In the genomic region with DNA sequence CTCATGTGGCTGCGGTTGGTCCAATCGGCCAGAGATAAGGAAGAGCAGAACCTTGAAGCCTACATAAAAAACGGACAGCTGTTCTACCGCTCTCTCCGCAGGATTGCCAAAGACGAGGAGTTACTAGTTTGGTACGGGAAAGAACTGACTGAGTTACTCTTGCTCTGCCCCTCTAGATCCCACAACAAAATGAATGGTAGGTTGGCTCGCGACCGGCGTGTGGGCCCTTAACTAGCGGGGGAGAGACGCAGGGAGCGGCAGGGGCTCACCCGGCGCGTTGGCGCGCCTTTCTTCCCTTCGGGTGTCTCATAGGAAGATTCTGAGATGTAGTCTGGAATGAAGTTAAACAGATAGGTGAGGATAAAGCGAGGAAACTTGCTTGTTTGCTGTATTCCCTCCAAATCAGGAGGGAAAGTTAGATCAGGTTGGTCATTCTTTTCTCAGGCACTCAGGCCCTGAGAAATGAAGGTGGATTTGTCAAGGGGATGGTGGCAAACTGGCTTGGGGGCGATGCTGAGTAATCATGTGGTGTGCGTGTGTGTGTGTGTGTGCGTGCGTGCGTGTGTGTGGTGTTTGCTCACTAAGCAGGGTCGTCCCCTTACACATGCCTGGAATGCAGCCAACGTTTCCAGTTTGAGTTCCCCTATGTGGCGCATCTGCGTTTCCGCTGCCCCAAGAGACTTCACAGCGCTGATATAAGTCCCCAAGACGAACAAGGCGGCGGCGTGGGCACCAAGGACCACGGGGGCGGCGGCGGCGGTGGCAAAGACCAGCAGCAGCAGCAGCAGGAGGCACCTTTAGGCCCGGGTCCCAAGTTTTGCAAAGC, we compare ENCODE assay signal across 8 cellular contexts. TPM values are rescaled to one million over a fixed set of nuclear protein-coding genes. Genes with fewer than 3 reads are reported as not detected.
DNase-seq lines count a peak whose midpoint lies in the region; ATAC-seq, FAIRE-seq and TF ChIP-seq lines count a peak whose summit lies in the region.

No MANE protein-coding gene starts in this region.

- H3K4me3 ChIP-seq in astrocyte of the spinal cord (ENCODE audit: low read depth, low read length) (peak overlapping the region; percentile 50), keratinocyte (ENCODE audit: control insufficient read depth in 2 of 3, extremely low read depth in 1 of 3, insufficient read depth in 2 of 3, low read depth in 1 of 3, low read length in 3 of 3) (peak overlapping the region in 1 of 3 experiments; percentile 15)

- H3K27ac Mint-ChIP-seq in T-cell = peak overlapping the region; percentile 72 to 76

- H3K27me3 Mint-ChIP-seq in T-cell = peaks cover 8 to 9% of the 10 kb centered on the region in 2 donors

- no peaks in the 10 kb centered on the region for H3K9me3 Mint-ChIP-seq in T-cell

- dilution Hi-C loops in keratinocyte (cut with MboI; ENCODE audit: extremely low pct_ligation_motif_present, low sequenced_read_pairs) = no loop called here

- peak in 33 of 34 experiments; percentile 30 to 70 (median 55) for DNase-seq in T-cell
- peak; percentile 56 for DNase-seq in astrocyte of the spinal cord (ENCODE audit: low read depth, low spot score)
- no peak for DNase-seq in keratinocyte (ENCODE audit: low read depth, low spot score)
- peak; percentile 44 to 60 (median 46) for DNase-seq in stimulated activated CD4-positive, alpha-beta T cell treated with anti-CD3 and anti-CD28 coated beads, TNF-alpha, amount 100 ng/mL, for 24 hours (ENCODE audit: low read depth in 3 of 3)
- no peak for DNase-seq in RKO (ENCODE audit: low spot score)
- no peak for DNase-seq in GM10266 (ENCODE audit: extremely low spot score)

- no peaks in the 10 kb centered on the region for H4K20me1 ChIP-seq in keratinocyte (ENCODE audit: control insufficient read depth, extremely low read depth, insufficient read depth, low read length)

- peaks cover 31 to 32% (median 32%) of the 10 kb centered on the region in 3 donors for H3K4me1 Mint-ChIP-seq in T-cell

- FAIRE-seq in keratinocyte (lab: Jason Lieb, UNC) = no peak

- H3K27ac ChIP-seq in keratinocyte (ENCODE audit: control insufficient read depth, insufficient read depth, low read length) = no peak overlapping the region

- POLR2A ChIA-PET in T-cell (lab: Charles Lee) = interaction anchor here (0.7 to 0.9 kb wide), 3 partner anchors 76 to 676 kb away, joined by 3 to 7 read pairs (median 6); no protein-coding TSS in a partner anchor

- H3K9ac ChIP-seq in keratinocyte (ENCODE audit: control insufficient read depth, extremely low read depth, insufficient read depth, low read length) = no peak overlapping the region

- H3K36me3 Mint-ChIP-seq in T-cell = peaks cover 7% of the 10 kb centered on the region

- peak overlapping the region; percentile 71 to 90 (median 80) for H3K4me3 Mint-ChIP-seq in T-cell

- no peaks in the 10 kb centered on the region for H3K9me1 ChIP-seq in keratinocyte (ENCODE audit: control insufficient read depth, extremely low read depth, insufficient read depth, low read length)

- TF ChIP-seq CTCF in astrocyte of the spinal cord (IDR thresholded peaks at IDR 0.05; ENCODE audit: low read depth, low read length) (no peak), keratinocyte (optimal IDR thresholded peaks at IDR 0.05 in 1 of 3, IDR thresholded peaks at IDR 0.05 in 1 of 3, conservative IDR thresholded peaks at IDR 0.05 in 1 of 3; ENCODE audit: extremely low read depth in 1 of 3, insufficient read depth in 2 of 3, low read length in 3 of 3) (no peak), GM10266 (IDR thresholded peaks at IDR 0.05; ENCODE audit: control insufficient read depth, insufficient read depth, low read depth, missing control alignments) (no peak)

- H3K27me3 ChIP-seq in keratinocyte (ENCODE audit: control insufficient read depth, extremely low read depth, insufficient read depth, low read length) = peaks cover 18% of the 10 kb centered on the region

- ATAC-seq in GM18511 (IDR thresholded peaks at IDR 0.05; ENCODE audit: unreplicated experiment) (peak; percentile 24), HG02973 (IDR thresholded peaks at IDR 0.05; ENCODE audit: unreplicated experiment) (peak; percentile 23), T-cell (replicated peaks in 1 of 4) (peak; percentile 25 to 35 (median 27))

- no peaks in the 10 kb centered on the region for H3K9me3 ChIP-seq in keratinocyte (ENCODE audit: control insufficient read depth, low read depth, low read length)

- CTCF ChIA-PET in T-cell (lab: Charles Lee) = interaction anchor here (0.6 to 1.9 kb wide), 20 partner anchors 11 to 1250 kb away, joined by 3 to 27 read pairs (median 4); no protein-coding TSS in a partner anchor

- H3K4me2 ChIP-seq in keratinocyte (ENCODE audit: control insufficient read depth, extremely low read depth, insufficient read depth, low read depth, low read length) = peak overlapping the region; percentile 79

- in situ Hi-C loops in astrocyte of the spinal cord (cut with HindIII; ENCODE audit: low sequenced_read_pairs) = no loop called here

- H3K36me3 ChIP-seq in keratinocyte (ENCODE audit: control insufficient read depth in 2 of 2, extremely low read depth in 1 of 2, insufficient read depth in 2 of 2, low read length in 2 of 2) = no peaks in the 10 kb centered on the region

- peak overlapping the region; percentile 9 for H2AFZ ChIP-seq in keratinocyte (ENCODE audit: control insufficient read depth, low read length)

- H3K79me2 ChIP-seq in keratinocyte (ENCODE audit: control insufficient read depth, insufficient read depth, low read length) = no peaks in the 10 kb centered on the region

- peaks cover 20% of the 10 kb centered on the region for H3K4me1 ChIP-seq in keratinocyte (ENCODE audit: control insufficient read depth, extremely low read depth, insufficient read depth, low read length)

RNA-seq across cellular contexts. Expression of a gene that starts 4.2 kb away (rescaled TPM):
- 10 to 100 TPM; 10.5 to 18.7 (median 14.1) TPM for total RNA-seq in T-cell
- 3.1 to 4.3 TPM (median 3.5 TPM) in 3 replicates for polyA plus RNA-seq in keratinocyte
- not detected for polyA plus RNA-seq in keratinocyte (2011; ENCODE audit: low read depth)
- polyA plus RNA-seq in keratinocyte (2011; cell fraction: cytosol; rRNA removed) = 1.9 and 2.0 TPM in 2 replicates
- polyA plus RNA-seq in keratinocyte (2011; cell fraction: nucleus; rRNA removed) = 13.4 and 15.5 TPM in 2 replicates
- 0.37 and 5.1 TPM in 2 replicates for polyA plus RNA-seq in keratinocyte (2012; ENCODE audit: low replicate concordance)
- 0.49 to 3.8 TPM (median 1.6 TPM) in 3 replicates for polyA minus RNA-seq in keratinocyte
- polyA minus RNA-seq in keratinocyte (2011; cell fraction: cytosol; rRNA and poly(A)+ RNA removed) = 2.7 TPM
- 2.2 and 3.8 TPM in 2 replicates for polyA minus RNA-seq in keratinocyte (2011; cell fraction: nucleus; rRNA and poly(A)+ RNA removed)

Comparison
In these comparisons a context has a peak if more than half of its experiments do, and no peak if none do; other contexts are left out.
1. DNase-seq: peak in T-cell (33 of 34), astrocyte of the spinal cord (single experiment) and stimulated activated CD4-positive, alpha-beta T cell treated with anti-CD3 and anti-CD28 coated beads, TNF-alpha, amount 100 ng/mL, for 24 hours (3 of 3); none in keratinocyte (single experiment), RKO (single experiment) and GM10266 (single experiment).
2. Peak in every context shown above with its lines, with median percentiles within 50 percentile points of each other: ATAC-seq.